In genomic region chr18:74249181-74249968, GRCh38 we compare ENCODE assay signal across 13 cellular contexts. TPM values are rescaled to one million over a fixed set of nuclear protein-coding genes. Genes with fewer than 3 reads are reported as not detected.
DNase-seq lines count a peak whose midpoint lies in the region; ATAC-seq and TF ChIP-seq lines count a peak whose summit lies in the region.
"Had no signal": no experiment of that assay in that cellular context is flagged by ENCODE, and none has a peak within 500 bp of the region (broad histone marks: within the 10 kb centered on the region; RNA-seq: fewer than 3 reads in every experiment).

No MANE protein-coding gene starts in this region.

- H3K9ac ChIP-seq in fibroblast of lung (ENCODE audit: insufficient read depth, low read length), result no peak overlapping the region
- no peak overlapping the region for H3K9ac ChIP-seq in mesendoderm (ENCODE audit: low read length)
- H3K9ac ChIP-seq: KMS-11 had no signal

- H4K8ac ChIP-seq in mesendoderm (ENCODE audit: low read depth, low read length), result no peak overlapping the region

- no peak overlapping the region for H2BK120ac ChIP-seq in mesendoderm (ENCODE audit: low read depth, low read length)

- no peak overlapping the region for H4K5ac ChIP-seq in mesendoderm (ENCODE audit: low read length)

- no peak overlapping the region for H3K4ac ChIP-seq in mesendoderm (ENCODE audit: low read depth, low read length)

- H3K27ac ChIP-seq in fibroblast of lung (ENCODE audit: insufficient read depth, low read length), result no peak overlapping the region
- H3K27ac ChIP-seq in ovary, result peak overlapping the region; percentile 9 to 75
- H3K27ac ChIP-seq in mesendoderm (ENCODE audit: low read depth, low read length), result no peak overlapping the region
- H3K27ac ChIP-seq: gastrocnemius medialis, KMS-11 had no signal

- intact Hi-C loops in ovary (cut with DNase I), result no loop called here

- DNase-seq in EL (peak; percentile 90), OCI-M1 (lab: John Stamatoyannopoulos, UW) (peak; percentile 21), fibroblast of lung (ENCODE audit: low read depth in 2 of 2) (peak; percentile 40 to 89), ovary (peak in 2 of 5 donors; percentile 66 to 68), SHP77 treated with DMSO at 0.1 percent for 48 hours (lab: John Stamatoyannopoulos, UW) (no peak), mesendoderm (no peak), cerebellum (ENCODE audit: low spot score) (no peak)
- DNase-seq: activated naive CD8-positive, alpha-beta T cell treated with anti-CD3 and anti-CD28 coated beads, Interleukin-2, amount 10 ng/mL, durations not matched to agents 7 days and 5 days; DMS79 treated with DMSO at 0.1 percent for 48 hours; gastrocnemius medialis; stimulated activated CD4-positive, alpha-beta T cell treated with anti-CD3 and anti-CD28 coated beads, Interleukin-4, amount 100 ng/mL, for 24 hours had no signal

- 81 to 90% (median 86%) methylated on average over 11 of the region's 11 CpGs for WGBS in ovary, 3 donors
- no CpG with 5 or more reads among the region's 11 CpGs for WGBS in mesendoderm (ENCODE audit: extremely low coverage, insufficient coverage, low lambda C conversion rate)

- H2BK5ac ChIP-seq in mesendoderm (ENCODE audit: low read length), result no peak overlapping the region

- H3K18ac ChIP-seq in mesendoderm (ENCODE audit: low read length), result no peak overlapping the region

- no peak overlapping the region for H3K56ac ChIP-seq in mesendoderm (ENCODE audit: low read length)

- no peaks in the 10 kb centered on the region for H3K79me1 ChIP-seq in mesendoderm (ENCODE audit: low read length)

- TF ChIP-seq EP300 in ovary (IDR thresholded peaks at IDR 0.05), result no peak

- no peak overlapping the region for H3K23ac ChIP-seq in mesendoderm (ENCODE audit: low read length)

- H2AK5ac ChIP-seq in mesendoderm (ENCODE audit: low read length), result no peak overlapping the region

- H3K4me1 ChIP-seq in fibroblast of lung (ENCODE audit: control insufficient read depth, extremely low read depth, insufficient read depth, low read length), result peaks cover 4% of the 10 kb centered on the region
- peaks cover 24% of the 10 kb centered on the region for H3K4me1 ChIP-seq in ovary (ENCODE audit: insufficient read depth)
- H3K4me1 ChIP-seq in mesendoderm (ENCODE audit: control insufficient read depth, low read depth, low read length), result no peaks in the 10 kb centered on the region

- TF ChIP-seq CTCF in fibroblast of lung (conservative IDR thresholded peaks at IDR 0.05 in 1 of 2, IDR thresholded peaks at IDR 0.05 in 1 of 2; ENCODE audit: low read depth in 1 of 2, low read length in 2 of 2) (no peak), ovary (IDR thresholded peaks at IDR 0.05) (no peak)

- H2AFZ ChIP-seq in fibroblast of lung (ENCODE audit: low read length), result no peak overlapping the region

- no peaks in the 10 kb centered on the region for H4K20me1 ChIP-seq in fibroblast of lung (ENCODE audit: control insufficient read depth, extremely low read depth, insufficient read depth, low read length)

- no peak for ATAC-seq in GM21717 (IDR thresholded peaks at IDR 0.05; ENCODE audit: unreplicated experiment)

- no peak for TF ChIP-seq POLR2A in ovary (IDR thresholded peaks at IDR 0.05)

- H3K27me3 ChIP-seq in fibroblast of lung (ENCODE audit: control insufficient read depth, insufficient read depth, low read length), result no peaks in the 10 kb centered on the region
- H3K27me3 ChIP-seq in ovary, result no peaks in the 10 kb centered on the region
- no peaks in the 10 kb centered on the region for H3K27me3 ChIP-seq in mesendoderm (ENCODE audit: insufficient read depth, low read length, poor library complexity)
- H3K27me3 ChIP-seq: gastrocnemius medialis had no signal

- no peak overlapping the region for H2BK15ac ChIP-seq in mesendoderm (replicated peaks; ENCODE audit: low read depth)

- H3K4me3 ChIP-seq in fibroblast of lung (replicated peaks in 1 of 4; ENCODE audit: control extremely low read depth in 1 of 4, insufficient read depth in 1 of 4, low read depth in 3 of 4, low read length in 4 of 4) (no peak overlapping the region), ovary (no peak overlapping the region), mesendoderm (ENCODE audit: low read length) (no peak overlapping the region)
- H3K4me3 ChIP-seq: gastrocnemius medialis had no signal

- H3K79me2 ChIP-seq in fibroblast of lung (ENCODE audit: control insufficient read depth, insufficient read depth, low read length) (no peaks in the 10 kb centered on the region), mesendoderm (ENCODE audit: control insufficient read depth, insufficient read depth, low read length) (no peaks in the 10 kb centered on the region)

- no peak overlapping the region for H3K4me2 ChIP-seq in fibroblast of lung (ENCODE audit: extremely low read depth, insufficient read depth, low read length)
- H3K4me2 ChIP-seq in mesendoderm (ENCODE audit: low read length), result no peak overlapping the region
- H3K4me2 ChIP-seq: KMS-11 had no signal

- H3K9me3 ChIP-seq in fibroblast of lung (ENCODE audit: control insufficient read depth, insufficient read depth, low read depth, low read length), result no peaks in the 10 kb centered on the region
- no peaks in the 10 kb centered on the region for H3K9me3 ChIP-seq in ovary
- H3K9me3 ChIP-seq: gastrocnemius medialis had no signal

- H3K36me3 ChIP-seq in fibroblast of lung (ENCODE audit: control insufficient read depth, insufficient read depth, low read length) (no peaks in the 10 kb centered on the region), ovary (no peaks in the 10 kb centered on the region), mesendoderm (ENCODE audit: control insufficient read depth, insufficient read depth, low read length) (no peaks in the 10 kb centered on the region)

RNA-seq across cellular contexts. Expression of gene CYB5A, which starts 42.4 kb away (rescaled TPM):
- total RNA-seq in fibroblast of lung, result 63.4 and 113 TPM in 2 replicates
- 111 and 150 TPM in 2 replicates for polyA plus RNA-seq in fibroblast of lung
- polyA plus RNA-seq in fibroblast of lung (2012), result 82.3 and 110 TPM in 2 replicates
- 12.0 and 13.7 TPM in 2 replicates for polyA minus RNA-seq in fibroblast of lung (ENCODE audit: low replicate concordance)
- total RNA-seq in ovary, result 100 to 1,000 TPM; 158 to 454 (median 293) TPM
- 100 to 1,000 TPM; 233 to 325 TPM for polyA plus RNA-seq in ovary
- 79.8 TPM for polyA plus RNA-seq in mesendoderm (2013, experiment 1 of 2)
- 88.2 TPM for polyA plus RNA-seq in mesendoderm (2013, experiment 2 of 2)
- total RNA-seq in cerebellum, result 18.0 TPM

Comparison
In these comparisons a context has a peak if more than half of its experiments do, and no peak if none do; other contexts are left out.
1. DNase-seq: peak in EL (single experiment), OCI-M1 (single experiment) and fibroblast of lung (2 of 2); none in SHP77 treated with DMSO at 0.1 percent for 48 hours (single experiment), mesendoderm (single experiment) and cerebellum (single experiment).
2. H3K27ac ChIP-seq: peak in ovary (2 of 2); none in fibroblast of lung (single experiment) and mesendoderm (single experiment).